Comparison of ENCODE assay signal across 8 cellular contexts in genomic region chr11:77994434-77995362, GRCh38. TPM values are rescaled to one million over a fixed set of nuclear protein-coding genes. Genes with fewer than 3 reads are reported as not detected.
DNase-seq lines count a peak whose midpoint lies in the region; ATAC-seq and TF ChIP-seq lines count a peak whose summit lies in the region.

A gene with protein sequence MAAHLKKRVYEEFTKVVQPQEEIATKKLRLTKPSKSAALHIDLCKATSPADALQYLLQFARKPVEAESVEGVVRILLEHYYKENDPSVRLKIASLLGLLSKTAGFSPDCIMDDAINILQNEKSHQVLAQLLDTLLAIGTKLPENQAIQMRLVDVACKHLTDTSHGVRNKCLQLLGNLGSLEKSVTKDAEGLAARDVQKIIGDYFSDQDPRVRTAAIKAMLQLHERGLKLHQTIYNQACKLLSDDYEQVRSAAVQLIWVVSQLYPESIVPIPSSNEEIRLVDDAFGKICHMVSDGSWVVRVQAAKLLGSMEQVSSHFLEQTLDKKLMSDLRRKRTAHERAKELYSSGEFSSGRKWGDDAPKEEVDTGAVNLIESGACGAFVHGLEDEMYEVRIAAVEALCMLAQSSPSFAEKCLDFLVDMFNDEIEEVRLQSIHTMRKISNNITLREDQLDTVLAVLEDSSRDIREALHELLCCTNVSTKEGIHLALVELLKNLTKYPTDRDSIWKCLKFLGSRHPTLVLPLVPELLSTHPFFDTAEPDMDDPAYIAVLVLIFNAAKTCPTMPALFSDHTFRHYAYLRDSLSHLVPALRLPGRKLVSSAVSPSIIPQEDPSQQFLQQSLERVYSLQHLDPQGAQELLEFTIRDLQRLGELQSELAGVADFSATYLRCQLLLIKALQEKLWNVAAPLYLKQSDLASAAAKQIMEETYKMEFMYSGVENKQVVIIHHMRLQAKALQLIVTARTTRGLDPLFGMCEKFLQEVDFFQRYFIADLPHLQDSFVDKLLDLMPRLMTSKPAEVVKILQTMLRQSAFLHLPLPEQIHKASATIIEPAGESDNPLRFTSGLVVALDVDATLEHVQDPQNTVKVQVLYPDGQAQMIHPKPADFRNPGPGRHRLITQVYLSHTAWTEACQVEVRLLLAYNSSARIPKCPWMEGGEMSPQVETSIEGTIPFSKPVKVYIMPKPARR (minus strand): TSS chr11:77994668. CDS start chr11:77994643, 25 bp downstream.

- POLR2A ChIA-PET in OCI-LY7 (lab: Charles Lee), result interaction anchor here (0.5 to 1.7 kb wide), 21 partner anchors 10 to 1212 kb away, joined by 3 to 11 read pairs (median 3); partner anchors contain the start of genes ALG8, KCTD21 and USP35

- intact Hi-C loops in OCI-LY7 (cut with micrococcal nuclease; ENCODE audit: unreplicated experiment), result loop anchor here (1.0 to 10.0 kb wide), 5 partner anchors 140 to 1550 kb away; partner anchors contain the start of genes ALG8, CLNS1A, EMSY and KCTD21

- CTCF ChIA-PET in OCI-LY7 (lab: Charles Lee; ENCODE audit: unreplicated experiment), result interaction anchor here (0.6 to 1.2 kb wide), 4 partner anchors 51 to 221 kb away, joined by 3 to 8 read pairs (median 4); partner anchors contain the start of gene NDUFC2

- H3K27me3 Mint-ChIP-seq in endothelial cell (ENCODE audit: unreplicated experiment) (no peaks in the 10 kb centered on the region), mesothelial cell of epicardium (ENCODE audit: low read depth) (no peaks in the 10 kb centered on the region)

- H3K9me2 ChIP-seq in OCI-LY7 (ENCODE audit: insufficient read depth, low read length), result no peaks in the 10 kb centered on the region

- H3K4me3 Mint-ChIP-seq in endothelial cell (ENCODE audit: unreplicated experiment) (peak within 1 kb of the TSS; percentile 97), mesothelial cell of epicardium (peak within 1 kb of the TSS; percentile 97)

- H3K27ac Mint-ChIP-seq in endothelial cell (ENCODE audit: unreplicated experiment), result peak within 1 kb of the TSS; percentile 89
- peak within 1 kb of the TSS; percentile 91 for H3K27ac Mint-ChIP-seq in mesothelial cell of epicardium

- peak; percentile 99 for ATAC-seq in GM21526 (IDR thresholded peaks at IDR 0.05; ENCODE audit: low FRiP score, unreplicated experiment)

- H3K9me3 Mint-ChIP-seq in endothelial cell (ENCODE audit: unreplicated experiment), result no peaks in the 10 kb centered on the region
- no peaks in the 10 kb centered on the region for H3K9me3 Mint-ChIP-seq in mesothelial cell of epicardium

- peaks cover 22% of the 10 kb centered on the region for H3K79me2 ChIP-seq in OCI-LY7 (ENCODE audit: insufficient read depth, low read depth, low read length)

- H3K4me1 Mint-ChIP-seq in endothelial cell (ENCODE audit: unreplicated experiment), result peaks cover 12% of the 10 kb centered on the region
- peaks cover 16% of the 10 kb centered on the region for H3K4me1 Mint-ChIP-seq in mesothelial cell of epicardium

- peak within 1 kb of the TSS; percentile 98 for H3K4me2 ChIP-seq in OCI-LY7 (ENCODE audit: low read length)

- H3K4me3 ChIP-seq in OCI-LY7 (ENCODE audit: low read depth, low read length, poor library complexity, severe bottlenecking), result peak within 1 kb of the TSS; percentile 79

- TF ChIP-seq CTCF in OCI-LY7 (conservative IDR thresholded peaks at IDR 0.05; ENCODE audit: low read length) (peak; percentile 41; the same call in 1 of the 2 replicates), endothelial cell (IDR thresholded peaks at IDR 0.05; ENCODE audit: unreplicated experiment) (no peak), mesothelial cell of epicardium (IDR thresholded peaks at IDR 0.05; ENCODE audit: unreplicated experiment) (no peak)

- H3K4me1 ChIP-seq in OCI-LY7 (ENCODE audit: insufficient read depth, low read length, poor library complexity, severe bottlenecking), result peaks cover 38% of the 10 kb centered on the region

- no TSS peak for BruUV-seq in OCI-LY7 (replicated peaks; lab: Mats Ljungman, UMichigan)

- H3K9me3 ChIP-seq in OCI-LY7 (ENCODE audit: low read length), result no peaks in the 10 kb centered on the region

- peaks cover 18% of the 10 kb centered on the region for H3K36me3 ChIP-seq in OCI-LY7 (ENCODE audit: insufficient read depth, low read length)

- DNase-seq in DMS 273 (lab: John Stamatoyannopoulos, UW; ENCODE audit: unreplicated experiment) (peak; percentile 99), HuH-7.5 (ENCODE audit: low spot score) (peak; percentile 80), OCI-LY7 (ENCODE audit: low spot score) (peak; percentile 99), activated T-cell treated with anti-CD3 and anti-CD28 coated beads for 1 hour (ENCODE audit: low read depth) (peak; percentile 94), endothelial cell (ENCODE audit: low spot score) (peak; percentile 95), mesothelial cell of epicardium (ENCODE audit: low spot score in 2 of 2, unreplicated experiment in 2 of 2) (peak; percentile 91 to 93)
- peak; percentile 96 for DNase-seq in stimulated activated CD8-positive, alpha-beta memory T cell treated with anti-CD3 and anti-CD28 coated beads, Interleukin-15, amount 100 ng/mL, for 48 hours (ENCODE audit: low read depth in 2 of 2)

- peak within 1 kb of the TSS; percentile 79 for H3K27ac ChIP-seq in OCI-LY7 (ENCODE audit: low read depth, low read length, poor library complexity, severe bottlenecking)

- H2AFZ ChIP-seq in OCI-LY7 (ENCODE audit: low read length), result peak within 1 kb of the TSS; percentile 88

- H4K20me1 ChIP-seq in OCI-LY7 (ENCODE audit: insufficient read depth, low read length), result no peaks in the 10 kb centered on the region

- H3K36me3 Mint-ChIP-seq in endothelial cell (ENCODE audit: low read depth, unreplicated experiment), result no peaks in the 10 kb centered on the region
- H3K36me3 Mint-ChIP-seq in mesothelial cell of epicardium, result peaks cover 4% of the 10 kb centered on the region

RNA-seq across cellular contexts. Expression of the gene that starts here (rescaled TPM):
- 50.6 and 57.1 TPM in 2 replicates for total RNA-seq in OCI-LY7 (2014; rRNA removed; shearing (Covaris generic))
- total RNA-seq in OCI-LY7 (2022) (56.4 and 57.0 TPM in 2 replicates), endothelial cell (ENCODE audit: unreplicated experiment) (40.9 TPM), mesothelial cell of epicardium (44.4 to 48.3 TPM (median 44.7 TPM) in 3 replicates)

Comparison
In these comparisons a context has a peak if more than half of its experiments do, and no peak if none do; other contexts are left out.
1. Peak in every context shown above with its lines: DNase-seq, ATAC-seq, H3K4me3 ChIP-seq and H3K27ac ChIP-seq.